ENCODE assay signal across 1 cellular context in genomic region chr1:39272027-39272790, GRCh38.
TF ChIP-seq lines count a peak whose summit lies in the region.

No MANE protein-coding gene starts in this region.

TF ChIP-seq in HEK293, 187 proteins besides CTCF, POLR2A, EP300 and RAD21 (continued from another document):
- no peak for TF ChIP-seq ZBTB44 (tag by site-specific recombination; IDR thresholded peaks at IDR 0.05)
- TF ChIP-seq ZIC2 (tag by site-specific recombination; IDR thresholded peaks at IDR 0.05) = no peak
- no peak for TF ChIP-seq ZNF121 (tag by site-specific recombination; IDR thresholded peaks at IDR 0.05)
- TF ChIP-seq ZNF549 (tag by site-specific recombination; IDR thresholded peaks at IDR 0.05) = no peak
- no peak for TF ChIP-seq TSHZ1 (tag by site-specific recombination; IDR thresholded peaks at IDR 0.05; ENCODE audit: borderline replicate concordance)
- TF ChIP-seq ZBTB7A (tag by site-specific recombination; IDR thresholded peaks at IDR 0.05; ENCODE audit: low read depth) = no peak
- no peak for TF ChIP-seq ZBTB6 (tag by site-specific recombination; IDR thresholded peaks at IDR 0.05)
- TF ChIP-seq ZNF645 (tag by site-specific recombination; IDR thresholded peaks at IDR 0.05) = no peak
TF ChIP-seq in HEK293: peak in this region for 9.
